In genomic region chr7:36600869-36601530, GRCh38 we compare ENCODE assay signal across 10 cellular contexts.
DNase-seq lines count a peak whose midpoint lies in the region; ATAC-seq and TF ChIP-seq lines count a peak whose summit lies in the region.
"Had no signal": no experiment of that assay in that cellular context is flagged by ENCODE, and none has a peak within 500 bp of the region (broad histone marks: within the 10 kb centered on the region; RNA-seq: fewer than 3 reads in every experiment).

No MANE protein-coding gene starts in this region.

- no peaks in the 10 kb centered on the region for H3K9me3 ChIP-seq in HEK293 (ENCODE audit: control insufficient read depth, insufficient read depth, low read depth, low read length)
- H3K9me3 ChIP-seq in OCI-LY7 (ENCODE audit: low read length): no peaks in the 10 kb centered on the region
- H3K9me3 ChIP-seq in aorta (ENCODE audit: control insufficient read depth, low read length): no peaks in the 10 kb centered on the region

- DNase-seq in AG04449 (ENCODE audit: low read depth, low spot score): peak; percentile 4
- peak; percentile 21 for DNase-seq in activated naive CD8-positive, alpha-beta T cell treated with anti-CD3 and anti-CD28 coated beads, Interleukin-2, amount 50 U/mL, for 24 hours
- DNase-seq in left colon: no peak
- no peak for DNase-seq in OCI-LY7 (ENCODE audit: low spot score)
- no peak for DNase-seq in aorta
- DNase-seq in hippocampal formation (lab: John Stamatoyannopoulos, UW): no peak
- no peak for DNase-seq in NCI-H1092 (lab: John Stamatoyannopoulos, UW)
- DNase-seq: cerebellar nuclear complex, DMS79 had no signal

- H3K79me2 ChIP-seq in OCI-LY7 (ENCODE audit: insufficient read depth, low read depth, low read length): no peaks in the 10 kb centered on the region

- TF ChIP-seq CTCF in AG04449 (IDR thresholded peaks at IDR 0.05; ENCODE audit: insufficient read depth, low read length, missing control alignments) (no peak), HEK293 (tag by site-specific recombination; IDR thresholded peaks at IDR 0.05) (no peak), OCI-LY7 (conservative IDR thresholded peaks at IDR 0.05; ENCODE audit: low read length) (no peak)

- H2AFZ ChIP-seq in OCI-LY7 (ENCODE audit: low read length): no peak overlapping the region

- POLR2A ChIA-PET in AG04449 (lab: Yijun Ruan, JAX) (no interaction called here), HEK293 (lab: Yijun Ruan, JAX) (no interaction called here), OCI-LY7 (lab: Charles Lee) (no interaction called here)

- H3K4me1 ChIP-seq in HEK293 (ENCODE audit: control insufficient read depth, insufficient read depth, low read length) (no peaks in the 10 kb centered on the region), OCI-LY7 (ENCODE audit: insufficient read depth, low read length, poor library complexity, severe bottlenecking) (no peaks in the 10 kb centered on the region), aorta (ENCODE audit: control insufficient read depth in 1 of 2, insufficient read depth in 2 of 2, low read length in 2 of 2) (no peaks in the 10 kb centered on the region)

- no peaks in the 10 kb centered on the region for H3K27me3 Mint-ChIP-seq in activated naive CD8-positive, alpha-beta T cell treated with anti-CD3 and anti-CD28 coated beads, Interleukin-2, amount 50 U/mL, for 24 hours

- peak overlapping the region; percentile 58 for H3K27ac Mint-ChIP-seq in activated naive CD8-positive, alpha-beta T cell treated with anti-CD3 and anti-CD28 coated beads, Interleukin-2, amount 50 U/mL, for 24 hours

- CTCF ChIA-PET in AG04449 (lab: Yijun Ruan, JAX): no interaction called here
- CTCF ChIA-PET in HEK293 (lab: Yijun Ruan, JAX): interaction anchor here (1.0 to 1.8 kb wide), 2 partner anchors 70 to 113 kb away, joined by 4 to 6 read pairs; no protein-coding TSS in a partner anchor
- CTCF ChIA-PET in OCI-LY7 (lab: Charles Lee; ENCODE audit: unreplicated experiment): no interaction called here

- no peaks in the 10 kb centered on the region for H3K27me3 ChIP-seq in aorta (ENCODE audit: control insufficient read depth in 1 of 2, insufficient read depth in 2 of 2, low read length in 1 of 2)

- peaks cover 60% of the 10 kb centered on the region for H3K4me1 Mint-ChIP-seq in activated naive CD8-positive, alpha-beta T cell treated with anti-CD3 and anti-CD28 coated beads, Interleukin-2, amount 50 U/mL, for 24 hours

- no peaks in the 10 kb centered on the region for H3K9me3 Mint-ChIP-seq in activated naive CD8-positive, alpha-beta T cell treated with anti-CD3 and anti-CD28 coated beads, Interleukin-2, amount 50 U/mL, for 24 hours

- peak; percentile 89 for ATAC-seq in activated naive CD8-positive, alpha-beta T cell treated with anti-CD3 and anti-CD28 coated beads, Interleukin-2, amount 50 U/mL, for 24 hours
- ATAC-seq in left colon (peak; percentile 84), aorta (ENCODE audit: low FRiP score) (no peak)

- H3K36me3 ChIP-seq in HEK293 (ENCODE audit: control insufficient read depth in 2 of 2, insufficient read depth in 1 of 2, low read length in 2 of 2): no peaks in the 10 kb centered on the region
- H3K36me3 ChIP-seq in OCI-LY7 (ENCODE audit: insufficient read depth, low read length): no peaks in the 10 kb centered on the region
- no peaks in the 10 kb centered on the region for H3K36me3 ChIP-seq in aorta (ENCODE audit: control insufficient read depth in 1 of 2, insufficient read depth in 2 of 2, low read length in 1 of 2)

- no peak overlapping the region for H3K4me2 ChIP-seq in OCI-LY7 (ENCODE audit: low read length)

- intact Hi-C loops in left colon (cut with DNase I, micrococcal nuclease) (no loop called here), OCI-LY7 (cut with micrococcal nuclease; ENCODE audit: unreplicated experiment) (no loop called here), aorta (cut with DNase I) (no loop called here)

- H3K9me2 ChIP-seq in OCI-LY7 (ENCODE audit: insufficient read depth, low read length): no peaks in the 10 kb centered on the region

- H4K20me1 ChIP-seq in OCI-LY7 (ENCODE audit: insufficient read depth, low read length): no peaks in the 10 kb centered on the region

- H3K4me3 Mint-ChIP-seq in activated naive CD8-positive, alpha-beta T cell treated with anti-CD3 and anti-CD28 coated beads, Interleukin-2, amount 50 U/mL, for 24 hours: peak overlapping the region; percentile 18

- 71 to 73% methylated on average over 5 of the region's 5 CpGs for WGBS in aorta, 2 donors

- H3K4me3 ChIP-seq in AG04449 (ENCODE audit: low read depth, low read length) (no peak overlapping the region), HEK293 (ENCODE audit: low read depth, low read length) (no peak overlapping the region), OCI-LY7 (ENCODE audit: low read depth, low read length, poor library complexity, severe bottlenecking) (no peak overlapping the region), aorta (ENCODE audit: low read length in 2 of 2) (no peak overlapping the region)

- H3K36me3 Mint-ChIP-seq in activated naive CD8-positive, alpha-beta T cell treated with anti-CD3 and anti-CD28 coated beads, Interleukin-2, amount 50 U/mL, for 24 hours (ENCODE audit: low read depth): no peaks in the 10 kb centered on the region

- BruUV-seq in OCI-LY7 (replicated peaks; lab: Mats Ljungman, UMichigan): no TSS peak

- H3K27ac ChIP-seq in HEK293 (ENCODE audit: extremely low read depth, low read depth, low read length) (no peak overlapping the region), OCI-LY7 (ENCODE audit: low read depth, low read length, poor library complexity, severe bottlenecking) (no peak overlapping the region), aorta (ENCODE audit: low read depth in 1 of 2, low read length in 2 of 2) (no peak overlapping the region)

TF ChIP-seq in HEK293, 187 proteins besides CTCF, POLR2A, EP300 and RAD21:
- TF ChIP-seq ZNF707 (tag by site-specific recombination; IDR thresholded peaks at IDR 0.05) (no peak), ZNF398 (tag by site-specific recombination; IDR thresholded peaks at IDR 0.05) (peak; percentile 80)

Comparison
In these comparisons a context has a peak if more than half of its experiments do, and no peak if none do; other contexts are left out.
1. DNase-seq: peak in AG04449 (single experiment) and activated naive CD8-positive, alpha-beta T cell treated with anti-CD3 and anti-CD28 coated beads, Interleukin-2, amount 50 U/mL, for 24 hours (single experiment); none in left colon (0 of 2), OCI-LY7 (single experiment), aorta (0 of 2), hippocampal formation (0 of 2) and NCI-H1092 (single experiment).